1 cellular context compared by ENCODE assay signal in the genomic region with DNA sequence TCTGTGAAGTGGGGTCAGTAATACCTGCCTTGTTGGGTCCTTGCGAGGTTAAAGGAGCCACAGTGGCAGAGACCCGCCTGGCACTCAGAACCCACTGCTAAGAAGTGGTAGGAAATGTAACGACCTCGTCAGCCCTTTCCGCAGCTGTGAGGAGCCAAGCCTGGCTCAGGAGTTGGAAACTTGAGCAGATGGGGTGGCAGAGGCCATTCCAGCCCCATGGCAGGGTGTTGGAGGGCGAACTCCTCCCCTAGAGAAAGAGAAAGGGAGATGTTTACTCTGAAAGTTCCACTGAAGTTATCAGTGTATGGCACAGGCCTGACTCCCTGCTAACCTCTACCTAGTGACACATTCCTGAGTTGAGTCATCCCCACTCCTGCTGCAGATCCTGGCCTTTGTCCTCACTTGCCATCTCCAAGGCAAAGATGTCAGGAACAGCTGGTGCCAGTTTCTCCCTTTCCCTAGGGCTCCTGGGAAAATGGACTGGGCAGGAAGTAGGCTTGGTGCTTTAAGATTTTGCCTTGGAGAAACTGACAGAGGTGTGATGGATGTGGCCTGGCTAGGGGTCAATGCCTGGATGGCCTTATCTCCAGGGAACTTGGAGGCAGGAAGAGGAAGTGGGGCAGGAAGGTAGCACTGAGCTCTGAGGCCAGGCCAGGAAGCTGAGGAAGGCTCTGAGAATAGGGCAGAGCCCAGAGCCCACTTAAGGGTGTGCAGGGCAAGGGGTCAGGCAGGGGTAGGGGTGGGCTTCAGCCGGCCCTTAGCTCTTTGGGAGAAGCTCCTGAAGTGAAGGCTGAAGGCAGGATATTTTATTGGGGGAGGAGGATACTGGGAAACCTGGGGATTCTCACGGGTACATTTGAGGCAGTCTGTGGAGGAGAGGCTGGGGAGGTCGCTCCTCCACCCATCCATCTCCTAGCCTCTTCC.
TF ChIP-seq lines count a peak whose summit lies in the region.

No MANE protein-coding gene starts in this region.

TF ChIP-seq in HepG2, 621 proteins besides CTCF, POLR2A, EP300 and RAD21 (continued from another document):
- TF ChIP-seq, protein P1, sequence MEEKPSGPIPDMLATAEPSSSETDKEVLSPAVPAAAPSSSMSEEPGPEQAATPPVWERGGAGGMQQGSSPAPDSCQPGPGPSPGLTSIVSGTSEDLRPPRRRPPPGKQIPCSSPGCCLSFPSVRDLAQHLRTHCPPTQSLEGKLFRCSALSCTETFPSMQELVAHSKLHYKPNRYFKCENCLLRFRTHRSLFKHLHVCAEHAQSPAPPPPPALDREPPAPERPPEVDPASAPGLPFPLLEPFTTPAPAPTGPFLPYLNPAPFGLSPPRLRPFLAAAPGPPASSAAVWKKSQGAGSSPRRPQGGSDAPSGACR (CRISPR knock-in tag; IDR thresholded peaks at IDR 0.05) = 0 out of 2 replicates have a peak, but pooled peaks have one; percentile 39
- peak; percentile 80 for TF ChIP-seq MED1 (CRISPR knock-in tag; IDR thresholded peaks at IDR 0.05)
- TF ChIP-seq MYNN (CRISPR knock-in tag; IDR thresholded peaks at IDR 0.05; ENCODE audit: low read depth) = no peak
- TF ChIP-seq ZNF563 (CRISPR knock-in tag; IDR thresholded peaks at IDR 0.05) = no peak
- peak; percentile 95 for TF ChIP-seq RARA (CRISPR knock-in tag; IDR thresholded peaks at IDR 0.05)
- peak; percentile 78; the same call in 1 of the 2 replicates for TF ChIP-seq RFXANK (CRISPR knock-in tag; IDR thresholded peaks at IDR 0.05)
- TF ChIP-seq, protein P2, sequence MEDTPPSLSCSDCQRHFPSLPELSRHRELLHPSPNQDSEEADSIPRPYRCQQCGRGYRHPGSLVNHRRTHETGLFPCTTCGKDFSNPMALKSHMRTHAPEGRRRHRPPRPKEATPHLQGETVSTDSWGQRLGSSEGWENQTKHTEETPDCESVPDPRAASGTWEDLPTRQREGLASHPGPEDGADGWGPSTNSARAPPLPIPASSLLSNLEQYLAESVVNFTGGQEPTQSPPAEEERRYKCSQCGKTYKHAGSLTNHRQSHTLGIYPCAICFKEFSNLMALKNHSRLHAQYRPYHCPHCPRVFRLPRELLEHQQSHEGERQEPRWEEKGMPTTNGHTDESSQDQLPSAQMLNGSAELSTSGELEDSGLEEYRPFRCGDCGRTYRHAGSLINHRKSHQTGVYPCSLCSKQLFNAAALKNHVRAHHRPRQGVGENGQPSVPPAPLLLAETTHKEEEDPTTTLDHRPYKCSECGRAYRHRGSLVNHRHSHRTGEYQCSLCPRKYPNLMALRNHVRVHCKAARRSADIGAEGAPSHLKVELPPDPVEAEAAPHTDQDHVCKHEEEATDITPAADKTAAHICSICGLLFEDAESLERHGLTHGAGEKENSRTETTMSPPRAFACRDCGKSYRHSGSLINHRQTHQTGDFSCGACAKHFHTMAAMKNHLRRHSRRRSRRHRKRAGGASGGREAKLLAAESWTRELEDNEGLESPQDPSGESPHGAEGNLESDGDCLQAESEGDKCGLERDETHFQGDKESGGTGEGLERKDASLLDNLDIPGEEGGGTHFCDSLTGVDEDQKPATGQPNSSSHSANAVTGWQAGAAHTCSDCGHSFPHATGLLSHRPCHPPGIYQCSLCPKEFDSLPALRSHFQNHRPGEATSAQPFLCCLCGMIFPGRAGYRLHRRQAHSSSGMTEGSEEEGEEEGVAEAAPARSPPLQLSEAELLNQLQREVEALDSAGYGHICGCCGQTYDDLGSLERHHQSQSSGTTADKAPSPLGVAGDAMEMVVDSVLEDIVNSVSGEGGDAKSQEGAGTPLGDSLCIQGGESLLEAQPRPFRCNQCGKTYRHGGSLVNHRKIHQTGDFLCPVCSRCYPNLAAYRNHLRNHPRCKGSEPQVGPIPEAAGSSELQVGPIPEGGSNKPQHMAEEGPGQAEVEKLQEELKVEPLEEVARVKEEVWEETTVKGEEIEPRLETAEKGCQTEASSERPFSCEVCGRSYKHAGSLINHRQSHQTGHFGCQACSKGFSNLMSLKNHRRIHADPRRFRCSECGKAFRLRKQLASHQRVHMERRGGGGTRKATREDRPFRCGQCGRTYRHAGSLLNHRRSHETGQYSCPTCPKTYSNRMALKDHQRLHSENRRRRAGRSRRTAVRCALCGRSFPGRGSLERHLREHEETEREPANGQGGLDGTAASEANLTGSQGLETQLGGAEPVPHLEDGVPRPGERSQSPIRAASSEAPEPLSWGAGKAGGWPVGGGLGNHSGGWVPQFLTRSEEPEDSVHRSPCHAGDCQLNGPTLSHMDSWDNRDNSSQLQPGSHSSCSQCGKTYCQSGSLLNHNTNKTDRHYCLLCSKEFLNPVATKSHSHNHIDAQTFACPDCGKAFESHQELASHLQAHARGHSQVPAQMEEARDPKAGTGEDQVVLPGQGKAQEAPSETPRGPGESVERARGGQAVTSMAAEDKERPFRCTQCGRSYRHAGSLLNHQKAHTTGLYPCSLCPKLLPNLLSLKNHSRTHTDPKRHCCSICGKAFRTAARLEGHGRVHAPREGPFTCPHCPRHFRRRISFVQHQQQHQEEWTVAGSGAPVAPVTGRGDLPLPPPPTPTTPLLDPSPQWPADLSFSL (CRISPR knock-in tag; IDR thresholded peaks at IDR 0.05) = no peak
- peak; percentile 74 for TF ChIP-seq BCL6 (CRISPR knock-in tag; IDR thresholded peaks at IDR 0.05)
- peak; percentile 89 for TF ChIP-seq NR2F6 (IDR thresholded peaks at IDR 0.05)
- peak; percentile 94 for TF ChIP-seq NR2F6 (CRISPR knock-in tag; IDR thresholded peaks at IDR 0.05)
- TF ChIP-seq, protein P3, sequence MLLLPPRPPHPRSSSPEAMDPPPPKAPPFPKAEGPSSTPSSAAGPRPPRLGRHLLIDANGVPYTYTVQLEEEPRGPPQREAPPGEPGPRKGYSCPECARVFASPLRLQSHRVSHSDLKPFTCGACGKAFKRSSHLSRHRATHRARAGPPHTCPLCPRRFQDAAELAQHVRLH (CRISPR knock-in tag; IDR thresholded peaks at IDR 0.05; ENCODE audit: borderline replicate concordance, low read depth) = peak; percentile 80; the same call in 1 of the 2 replicates
- peak; percentile 94 for TF ChIP-seq FOXC1 (CRISPR knock-in tag; IDR thresholded peaks at IDR 0.05; ENCODE audit: borderline replicate concordance)
- no peak for TF ChIP-seq MEIS2 (CRISPR knock-in tag; IDR thresholded peaks at IDR 0.05)
- TF ChIP-seq NFATC3 (CRISPR knock-in tag; IDR thresholded peaks at IDR 0.05) = no peak
- TF ChIP-seq REPIN1 (CRISPR knock-in tag; IDR thresholded peaks at IDR 0.05; ENCODE audit: borderline replicate concordance, low read depth) = peak; percentile 62; the same call in 1 of the 2 replicates
- no peak for TF ChIP-seq PAF1 (CRISPR knock-in tag; IDR thresholded peaks at IDR 0.05)
- peak; percentile 40; the same call in 1 of the 2 replicates for TF ChIP-seq CREB1 (IDR thresholded peaks at IDR 0.05)
- TF ChIP-seq CREB1 (CRISPR knock-in tag; IDR thresholded peaks at IDR 0.05) = peak; percentile 70
- TF ChIP-seq, protein P4, sequence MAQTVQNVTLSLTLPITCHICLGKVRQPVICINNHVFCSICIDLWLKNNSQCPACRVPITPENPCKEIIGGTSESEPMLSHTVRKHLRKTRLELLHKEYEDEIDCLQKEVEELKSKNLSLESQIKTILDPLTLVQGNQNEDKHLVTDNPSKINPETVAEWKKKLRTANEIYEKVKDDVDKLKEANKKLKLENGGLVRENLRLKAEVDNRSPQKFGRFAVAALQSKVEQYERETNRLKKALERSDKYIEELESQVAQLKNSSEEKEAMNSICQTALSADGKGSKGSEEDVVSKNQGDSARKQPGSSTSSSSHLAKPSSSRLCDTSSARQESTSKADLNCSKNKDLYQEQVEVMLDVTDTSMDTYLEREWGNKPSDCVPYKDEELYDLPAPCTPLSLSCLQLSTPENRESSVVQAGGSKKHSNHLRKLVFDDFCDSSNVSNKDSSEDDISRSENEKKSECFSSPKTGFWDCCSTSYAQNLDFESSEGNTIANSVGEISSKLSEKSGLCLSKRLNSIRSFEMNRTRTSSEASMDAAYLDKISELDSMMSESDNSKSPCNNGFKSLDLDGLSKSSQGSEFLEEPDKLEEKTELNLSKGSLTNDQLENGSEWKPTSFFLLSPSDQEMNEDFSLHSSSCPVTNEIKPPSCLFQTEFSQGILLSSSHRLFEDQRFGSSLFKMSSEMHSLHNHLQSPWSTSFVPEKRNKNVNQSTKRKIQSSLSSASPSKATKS (CRISPR knock-in tag; IDR thresholded peaks at IDR 0.05) = no peak
- no peak for TF ChIP-seq ZBTB7A (CRISPR knock-in tag; IDR thresholded peaks at IDR 0.05)
- TF ChIP-seq KDM5B (CRISPR knock-in tag; IDR thresholded peaks at IDR 0.05; ENCODE audit: borderline replicate concordance) = no peak
- no peak for TF ChIP-seq CENPT (CRISPR knock-in tag; IDR thresholded peaks at IDR 0.05; ENCODE audit: low read depth)
- TF ChIP-seq ZBTB3 (CRISPR knock-in tag; IDR thresholded peaks at IDR 0.05; ENCODE audit: borderline replicate concordance, low read depth) = peak; percentile 74; the same call in 1 of the 2 replicates
- TF ChIP-seq NFKB2 (CRISPR knock-in tag; IDR thresholded peaks at IDR 0.05; ENCODE audit: borderline replicate concordance) = no peak; the same call in 1 of the 2 replicates
- peak; percentile 97 for TF ChIP-seq RXRB (CRISPR knock-in tag; IDR thresholded peaks at IDR 0.05; ENCODE audit: borderline replicate concordance)
- no peak for TF ChIP-seq RFX1 (IDR thresholded peaks at IDR 0.05)
- TF ChIP-seq ZBTB42 (CRISPR knock-in tag; IDR thresholded peaks at IDR 0.05) = peak; percentile 7; the same call in 1 of the 2 replicates
- peak; percentile 47 for TF ChIP-seq ZNF772 (CRISPR knock-in tag; IDR thresholded peaks at IDR 0.05)
- TF ChIP-seq, protein P5, sequence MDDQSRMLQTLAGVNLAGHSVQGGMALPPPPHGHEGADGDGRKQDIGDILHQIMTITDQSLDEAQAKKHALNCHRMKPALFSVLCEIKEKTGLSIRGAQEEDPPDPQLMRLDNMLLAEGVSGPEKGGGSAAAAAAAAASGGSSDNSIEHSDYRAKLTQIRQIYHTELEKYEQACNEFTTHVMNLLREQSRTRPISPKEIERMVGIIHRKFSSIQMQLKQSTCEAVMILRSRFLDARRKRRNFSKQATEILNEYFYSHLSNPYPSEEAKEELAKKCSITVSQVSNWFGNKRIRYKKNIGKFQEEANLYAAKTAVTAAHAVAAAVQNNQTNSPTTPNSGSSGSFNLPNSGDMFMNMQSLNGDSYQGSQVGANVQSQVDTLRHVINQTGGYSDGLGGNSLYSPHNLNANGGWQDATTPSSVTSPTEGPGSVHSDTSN (CRISPR knock-in tag; IDR thresholded peaks at IDR 0.05; ENCODE audit: borderline replicate concordance) = no peak
- no peak for TF ChIP-seq NFE2 (CRISPR knock-in tag; IDR thresholded peaks at IDR 0.05)
- TF ChIP-seq FOXM1 (CRISPR knock-in tag; IDR thresholded peaks at IDR 0.05) = no peak
- TF ChIP-seq ZBTB38 (CRISPR knock-in tag; IDR thresholded peaks at IDR 0.05) = 0 out of 2 replicates have a peak, but pooled peaks have one; percentile 13
